In genomic region chr13:35768551-35768950, GRCh38 we compare ENCODE assay signal across 20 cellular contexts.
DNase-seq lines count a peak whose midpoint lies in the region; TF ChIP-seq lines count a peak whose summit lies in the region.
"Had no signal": no experiment of that assay in that cellular context is flagged by ENCODE, and none has a peak within 500 bp of the region (broad histone marks: within the 10 kb centered on the region; RNA-seq: fewer than 3 reads in every experiment).

No MANE protein-coding gene starts in this region.

- no peaks in the 10 kb centered on the region for H3K9me3 Mint-ChIP-seq in T-helper 2 cell treated with Interferon-gamma antibody and Interleukin-4, amounts not matched to agents 5 μg/mL and 100 μg/mL, for 36 hours
- H3K9me3 Mint-ChIP-seq: activated naive CD4-positive, alpha-beta T cell treated with anti-CD3 and anti-CD28 coated beads, Interleukin-2, amount 50 U/mL, for 24 hours; H9; memory B cell had no signal

- H3K27ac Mint-ChIP-seq in T-helper 2 cell treated with Interferon-gamma antibody and Interleukin-4, amounts not matched to agents 5 μg/mL and 100 μg/mL, for 36 hours: no peak overlapping the region
- H3K27ac Mint-ChIP-seq: activated CD4-positive, alpha-beta T cell treated with anti-CD3 and anti-CD28 coated beads for 36 hours; activated naive CD4-positive, alpha-beta T cell treated with anti-CD3 and anti-CD28 coated beads, Interleukin-2, amount 50 U/mL, for 24 hours; CD8-positive, alpha-beta memory T cell; H9; immature natural killer cell; memory B cell had no signal

- no peaks in the 10 kb centered on the region for H3K9me3 ChIP-seq in WERI-Rb-1 (ENCODE audit: severe bottlenecking)
- H3K9me3 ChIP-seq in skeletal muscle satellite cell (replicated peaks; ENCODE audit: low read length): no peaks in the 10 kb centered on the region
- H3K9me3 ChIP-seq: tibial artery had no signal

- H3K4me1 ChIP-seq in skeletal muscle satellite cell (ENCODE audit: control insufficient read depth, insufficient read depth, low read length): peaks cover 79% of the 10 kb centered on the region
- H3K4me1 ChIP-seq: tibial artery had no signal

- TF ChIP-seq CTCF in WERI-Rb-1 (IDR thresholded peaks at IDR 0.05; ENCODE audit: low read depth, low read length): no peak
- TF ChIP-seq CTCF in foreskin fibroblast (IDR thresholded peaks at IDR 0.05; ENCODE audit: low read depth, low read length): no peak

- H3K27ac ChIP-seq in WERI-Rb-1: peak overlapping the region; percentile 63
- H3K27ac ChIP-seq: tibial artery had no signal

- H3K4me3 ChIP-seq in WERI-Rb-1 (ENCODE audit: low read depth, low read length): no peak overlapping the region
- H3K4me3 ChIP-seq in foreskin fibroblast (ENCODE audit: low read depth in 1 of 2, low read length in 2 of 2): no peak overlapping the region
- no peak overlapping the region for H3K4me3 ChIP-seq in skeletal muscle satellite cell (ENCODE audit: low read length)
- H3K4me3 ChIP-seq: tibial artery had no signal

- no peak overlapping the region for H3K4me3 Mint-ChIP-seq in T-helper 2 cell treated with Interferon-gamma antibody and Interleukin-4, amounts not matched to agents 5 μg/mL and 100 μg/mL, for 36 hours
- H3K4me3 Mint-ChIP-seq: activated CD4-positive, alpha-beta T cell treated with anti-CD3 and anti-CD28 coated beads for 36 hours; activated naive CD4-positive, alpha-beta T cell treated with anti-CD3 and anti-CD28 coated beads, Interleukin-2, amount 50 U/mL, for 24 hours; CD8-positive, alpha-beta memory T cell; H9; immature natural killer cell; memory B cell had no signal

- no peaks in the 10 kb centered on the region for H3K27me3 Mint-ChIP-seq in T-helper 2 cell treated with Interferon-gamma antibody and Interleukin-4, amounts not matched to agents 5 μg/mL and 100 μg/mL, for 36 hours (ENCODE audit: low read depth)

- DNase-seq in NCI-H1105 (lab: John Stamatoyannopoulos, UW) (peak; percentile 76), NCI-H1105 treated with DMSO at 0.1 percent for 48 hours (lab: John Stamatoyannopoulos, UW) (no peak), WERI-Rb-1 (no peak), foreskin fibroblast (peak; percentile 66 to 83), DMS153 (lab: John Stamatoyannopoulos, UW) (no peak), SKM-1 treated with dmso at 0.1 percent for 144 hours (lab: John Stamatoyannopoulos, UW; ENCODE audit: unreplicated experiment) (no peak)
- DNase-seq in T-helper 2 cell treated with Interferon-gamma antibody and Interleukin-4, amounts not matched to agents 5 μg/mL and 100 μg/mL, for 36 hours (ENCODE audit: low spot score): no peak
- DNase-seq: activated CD4-positive, alpha-beta T cell treated with anti-CD3 and anti-CD28 coated beads for 36 hours; CD8-positive, alpha-beta memory T cell; central memory CD4-positive, alpha-beta T cell; GDM1; H9; immature natural killer cell; Right ventricle myocardium superior; small intestine; T-helper 2 cell; tibial artery had no signal

- no peaks in the 10 kb centered on the region for H3K36me3 Mint-ChIP-seq in T-helper 2 cell treated with Interferon-gamma antibody and Interleukin-4, amounts not matched to agents 5 μg/mL and 100 μg/mL, for 36 hours (ENCODE audit: low read depth)
- H3K36me3 Mint-ChIP-seq: activated naive CD4-positive, alpha-beta T cell treated with anti-CD3 and anti-CD28 coated beads, Interleukin-2, amount 50 U/mL, for 24 hours; CD8-positive, alpha-beta memory T cell; immature natural killer cell; memory B cell had no signal

- peak overlapping the region; percentile 43 for H3K4me2 ChIP-seq in skeletal muscle satellite cell (ENCODE audit: low read length)

- H3K4me1 Mint-ChIP-seq in T-helper 2 cell treated with Interferon-gamma antibody and Interleukin-4, amounts not matched to agents 5 μg/mL and 100 μg/mL, for 36 hours (ENCODE audit: low read depth): no peaks in the 10 kb centered on the region
- H3K4me1 Mint-ChIP-seq: activated CD4-positive, alpha-beta T cell treated with anti-CD3 and anti-CD28 coated beads for 36 hours; activated naive CD4-positive, alpha-beta T cell treated with anti-CD3 and anti-CD28 coated beads, Interleukin-2, amount 50 U/mL, for 24 hours; CD8-positive, alpha-beta memory T cell; immature natural killer cell; memory B cell had no signal

- H3K27me3 ChIP-seq in WERI-Rb-1 (ENCODE audit: insufficient read depth, low read depth, severe bottlenecking) (no peaks in the 10 kb centered on the region), skeletal muscle satellite cell (ENCODE audit: control insufficient read depth, insufficient read depth, low read length) (no peaks in the 10 kb centered on the region)
- H3K27me3 ChIP-seq: tibial artery had no signal

- peak overlapping the region; percentile 67 for H3K9ac ChIP-seq in skeletal muscle satellite cell (ENCODE audit: low read depth, low read length)

- no peaks in the 10 kb centered on the region for H3K36me3 ChIP-seq in WERI-Rb-1
- H3K36me3 ChIP-seq in skeletal muscle satellite cell (ENCODE audit: insufficient read depth, low read length): no peaks in the 10 kb centered on the region
- H3K36me3 ChIP-seq: tibial artery had no signal

Comparison
In these comparisons a context has a peak if more than half of its experiments do, and no peak if none do; other contexts are left out.
1. DNase-seq: peak in NCI-H1105 (single experiment) and foreskin fibroblast (2 of 2); none in NCI-H1105 treated with DMSO at 0.1 percent for 48 hours (single experiment), WERI-Rb-1 (single experiment), DMS153 (single experiment), T-helper 2 cell treated with Interferon-gamma antibody and Interleukin-4, amounts not matched to agents 5 μg/mL and 100 μg/mL, for 36 hours (single experiment) and SKM-1 treated with dmso at 0.1 percent for 144 hours (single experiment).